In genomic region chr9:137254624-137255447, GRCh38 we compare ENCODE assay signal across 1 cellular context.
A peak's percentile ranks its signal among the peaks of the same experiment; 100 is the strongest.
TF ChIP-seq lines count a peak whose summit lies in the region.

NELFB (plus strand) TSS chr9:137255327.

TF ChIP-seq in K562, 482 proteins besides CTCF, POLR2A, EP300 and RAD21 (continued from another document and continues in another):
- TF ChIP-seq ZNF518B (CRISPR knock-in tag; IDR thresholded peaks at IDR 0.05) (no peak), RCOR1 (IDR thresholded peaks at IDR 0.05; ENCODE audit: borderline replicate concordance in 1 of 2, low read depth in 2 of 2, low read length in 2 of 2) (no peak; a peak in 1 of 4 replicates), TSC22D4 (tag; IDR thresholded peaks at IDR 0.05) (no peak), SMAD4 (CRISPR knock-in tag; conservative IDR thresholded peaks at IDR 0.05) (peak; percentile 81), CTCFL (IDR thresholded peaks at IDR 0.05; ENCODE audit: borderline replicate concordance, insufficient read depth, low read depth, low read length, poor library complexity, severe bottlenecking) (peak; percentile 64), ZNF512 (tag; IDR thresholded peaks at IDR 0.05) (no peak), ILF3 (IDR thresholded peaks at IDR 0.05; ENCODE audit: borderline replicate concordance) (no peak), ILK (tag; IDR thresholded peaks at IDR 0.05; ENCODE audit: borderline replicate concordance, low read depth) (no peak), POLR3G (IDR thresholded peaks at IDR 0.05; ENCODE audit: extremely low read depth, insufficient read length, insufficient replicate concordance) (no peak), USF2 (CRISPR knock-in tag; IDR thresholded peaks at IDR 0.05) (no peak), ZNF121 (CRISPR knock-in tag; conservative IDR thresholded peaks at IDR 0.05) (no peak), TRIM28 (IDR thresholded peaks at IDR 0.05) (no peak), ZNF592 (IDR thresholded peaks at IDR 0.05) (0 out of 2 replicates have a peak, but pooled peaks have one; percentile 52), ZNF668 (CRISPR knock-in tag; IDR thresholded peaks at IDR 0.05) (no peak), ETV6 (IDR thresholded peaks at IDR 0.05; ENCODE audit: borderline replicate concordance in 1 of 2, low read depth in 2 of 2, low read length in 1 of 2) (no peak), ETV6 (CRISPR knock-in tag; IDR thresholded peaks at IDR 0.05; ENCODE audit: borderline replicate concordance) (no peak), RBM17 (IDR thresholded peaks at IDR 0.05; ENCODE audit: borderline replicate concordance, low read depth, low read length) (no peak), ZNF146 (CRISPR knock-in tag; IDR thresholded peaks at IDR 0.05; ENCODE audit: unreplicated experiment) (no peak), STAT5A (IDR thresholded peaks at IDR 0.05; ENCODE audit: borderline replicate concordance, low read length) (no peak), NR2C2 (CRISPR knock-in tag; IDR thresholded peaks at IDR 0.05) (no peak), NR2C2 (tag; IDR thresholded peaks at IDR 0.05) (peak; percentile 79), SMC3 (conservative IDR thresholded peaks at IDR 0.05; ENCODE audit: insufficient read depth, low read depth, low read length) (no peak; the same call in 1 of the 2 replicates), KAT2B (IDR thresholded peaks at IDR 0.05; ENCODE audit: low read depth, low read length) (no peak), KLF6 (CRISPR knock-in tag; IDR thresholded peaks at IDR 0.05; ENCODE audit: borderline replicate concordance) (no peak), PHF20 (IDR thresholded peaks at IDR 0.05; ENCODE audit: partially characterized antibody) (peak; percentile 17), COPS2 (conservative IDR thresholded peaks at IDR 0.05) (no peak), ZBED1 (IDR thresholded peaks at IDR 0.05) (no peak), ELK1 (CRISPR knock-in tag; IDR thresholded peaks at IDR 0.05) (no peak), STAT6 (CRISPR knock-in tag; IDR thresholded peaks at IDR 0.05) (no peak), CCAR2 (IDR thresholded peaks at IDR 0.05; ENCODE audit: low read depth, low read length) (no peak), PURB (CRISPR knock-in tag; IDR thresholded peaks at IDR 0.05; ENCODE audit: low read depth) (no peak), ESRRB (CRISPR knock-in tag; IDR thresholded peaks at IDR 0.05; ENCODE audit: borderline replicate concordance) (no peak), MTF1 (CRISPR knock-in tag; IDR thresholded peaks at IDR 0.05; ENCODE audit: borderline replicate concordance) (no peak), RBM25 (IDR thresholded peaks at IDR 0.05; ENCODE audit: low read depth, low read length, severe bottlenecking) (no peak), SMARCA4 (IDR thresholded peaks at IDR 0.05) (no peak)
